Comparison of ENCODE assay signal across 8 cellular contexts in genomic region chr13:26601669-26602068, GRCh38. TPM values are rescaled to one million over a fixed set of nuclear protein-coding genes. Genes with fewer than 3 reads are reported as not detected.
A peak's percentile ranks its signal among the peaks of the same experiment; 100 is the strongest.
DNase-seq lines count a peak whose midpoint lies in the region; ATAC-seq and TF ChIP-seq lines count a peak whose summit lies in the region.

No MANE protein-coding gene starts in this region.

- H3K9ac ChIP-seq in HCT116 (ENCODE audit: low read length), result no peak overlapping the region

- H2AFZ ChIP-seq in HCT116 (ENCODE audit: low read depth, low read length, poor library complexity, severe bottlenecking), result no peak overlapping the region

- DNase-seq in EL (peak; percentile 82), HCT116 (ENCODE audit: low read depth, low spot score) (no peak), OCI-M1 (lab: John Stamatoyannopoulos, UW) (peak; percentile 74), glomerular visceral epithelial cell (ENCODE audit: extremely low spot score) (peak; percentile 54), ureter (ENCODE audit: low spot score) (no peak), cardiac septum (ENCODE audit: low spot score) (no peak)

- H3K9me3 ChIP-seq in HCT116 (ENCODE audit: control insufficient read depth in 1 of 2, insufficient read depth in 1 of 2, low read depth in 1 of 2, low read length in 2 of 2), result no peaks in the 10 kb centered on the region

- H3K27me3 ChIP-seq in HCT116 (ENCODE audit: insufficient read depth, low read length), result peaks cover 21% of the 10 kb centered on the region

- no peak overlapping the region for H3K27ac ChIP-seq in HCT116 (ENCODE audit: low read depth, low read length)

- no peaks in the 10 kb centered on the region for H3K79me2 ChIP-seq in HCT116 (ENCODE audit: insufficient read depth, low read length)

- CTCF ChIA-PET in HCT116 (lab: Charles Lee), result no interaction called here

- H3K4me1 ChIP-seq in HCT116 (ENCODE audit: control insufficient read depth in 1 of 2, insufficient read depth in 2 of 2, low read length in 2 of 2), result no peaks in the 10 kb centered on the region

- RAD21 ChIA-PET in HCT116 (lab: Charles Lee; ENCODE audit: low non-redundant PET in 1 of 2, low total read pairs in 2 of 2, uncharacterized antibody in 2 of 2, unreplicated experiment in 2 of 2), result no interaction called here

- no peaks in the 10 kb centered on the region for H3K36me3 ChIP-seq in HCT116 (ENCODE audit: control insufficient read depth in 1 of 2, insufficient read depth in 2 of 2, low read length in 2 of 2)

- intact Hi-C loops in HCT116 (cut with micrococcal nuclease), result no loop called here
- intact Hi-C loops in cardiac septum (cut with DNase I), result no loop called here

- POLR2A ChIA-PET in HCT116 (lab: Charles Lee), result no interaction called here

- no TSS peak for BruUV-seq in HCT116 (replicated peaks; lab: Mats Ljungman, UMichigan)

- no peak for TF ChIP-seq CTCF in HCT116 (IDR thresholded peaks at IDR 0.05 in 2 of 3, conservative IDR thresholded peaks at IDR 0.05 in 1 of 3; ENCODE audit: borderline replicate concordance in 1 of 3, insufficient read depth in 1 of 3, low read depth in 2 of 3, low read length in 2 of 3)

- ATAC-seq in HCT116 (peak; percentile 44; the same call in 1 of the 2 replicates), HG02852 (IDR thresholded peaks at IDR 0.05; ENCODE audit: unreplicated experiment) (no peak), GM21529 (IDR thresholded peaks at IDR 0.05; ENCODE audit: unreplicated experiment) (no peak)

- no peak for TF ChIP-seq RAD21 in HCT116 (IDR thresholded peaks at IDR 0.05; ENCODE audit: low read depth)

- TF ChIP-seq POLR2A in HCT116 (IDR thresholded peaks at IDR 0.05; ENCODE audit: borderline replicate concordance, extremely low read depth, insufficient read depth, insufficient read length), result no peak

- no peaks in the 10 kb centered on the region for H4K20me1 ChIP-seq in HCT116 (ENCODE audit: insufficient read depth)

- H3K4me2 ChIP-seq in HCT116 (ENCODE audit: low read length), result no peak overlapping the region

- H3K4me3 ChIP-seq in HCT116 (replicated peaks in 1 of 2; ENCODE audit: low read depth in 1 of 2, low read length in 2 of 2), result no peak overlapping the region

- no peaks in the 10 kb centered on the region for H3K9me2 ChIP-seq in HCT116 (ENCODE audit: insufficient read depth)

TF ChIP-seq in HCT116, 20 proteins besides CTCF, POLR2A, EP300 and RAD21:
- TF ChIP-seq POLR2AphosphoS5 (IDR thresholded peaks at IDR 0.05; ENCODE audit: low read depth, low read length) (no peak), ZBTB33 (IDR thresholded peaks at IDR 0.05; ENCODE audit: extremely low read depth, insufficient replicate concordance, low read length) (no peak), TCF7L2 (IDR thresholded peaks at IDR 0.05; ENCODE audit: borderline replicate concordance, extremely low read depth, insufficient read depth, insufficient read length) (no peak), ZFX (IDR thresholded peaks at IDR 0.05) (no peak), ATF3 (IDR thresholded peaks at IDR 0.05) (no peak), EGR1 (IDR thresholded peaks at IDR 0.05; ENCODE audit: low read depth) (no peak), EZH2 (IDR thresholded peaks at IDR 0.05) (no peak), ELF1 (IDR thresholded peaks at IDR 0.05; ENCODE audit: borderline replicate concordance, low read depth) (no peak), EZH2phosphoT487 (IDR thresholded peaks at IDR 0.05; ENCODE audit: borderline replicate concordance) (no peak), JUND (IDR thresholded peaks at IDR 0.05) (no peak), REST (IDR thresholded peaks at IDR 0.05; ENCODE audit: low read depth) (no peak), MAX (IDR thresholded peaks at IDR 0.05) (no peak), YY1 (IDR thresholded peaks at IDR 0.05; ENCODE audit: extremely low read depth, insufficient replicate concordance, low read depth, low read length) (no peak), CBX3 (IDR thresholded peaks at IDR 0.05; ENCODE audit: low read depth) (no peak), ZNF274 (IDR thresholded peaks at IDR 0.05; ENCODE audit: low read depth, low read length) (no peak), SRF (IDR thresholded peaks at IDR 0.05; ENCODE audit: low read depth) (no peak), FOSL1 (IDR thresholded peaks at IDR 0.05; ENCODE audit: low read depth) (no peak)

RNA-seq across cellular contexts. Expression of gene WASF3, which starts 44.2 kb away (rescaled TPM):
- 3.4 TPM for total RNA-seq in HCT116 (2021; ENCODE audit: unreplicated experiment)
- polyA plus RNA-seq in HCT116 (2012), result 0.60 and 0.90 TPM in 2 replicates
- total RNA-seq in ureter, result 27.1 TPM
- total RNA-seq in cardiac septum, result 7.4 TPM

Comparison
In these comparisons a context has a peak if more than half of its experiments do, and no peak if none do; other contexts are left out.
1. DNase-seq: peak in EL (single experiment), OCI-M1 (single experiment) and glomerular visceral epithelial cell (single experiment); none in HCT116 (single experiment), ureter (single experiment) and cardiac septum (single experiment).